14 cellular contexts compared by ENCODE assay signal in the genomic region with DNA sequence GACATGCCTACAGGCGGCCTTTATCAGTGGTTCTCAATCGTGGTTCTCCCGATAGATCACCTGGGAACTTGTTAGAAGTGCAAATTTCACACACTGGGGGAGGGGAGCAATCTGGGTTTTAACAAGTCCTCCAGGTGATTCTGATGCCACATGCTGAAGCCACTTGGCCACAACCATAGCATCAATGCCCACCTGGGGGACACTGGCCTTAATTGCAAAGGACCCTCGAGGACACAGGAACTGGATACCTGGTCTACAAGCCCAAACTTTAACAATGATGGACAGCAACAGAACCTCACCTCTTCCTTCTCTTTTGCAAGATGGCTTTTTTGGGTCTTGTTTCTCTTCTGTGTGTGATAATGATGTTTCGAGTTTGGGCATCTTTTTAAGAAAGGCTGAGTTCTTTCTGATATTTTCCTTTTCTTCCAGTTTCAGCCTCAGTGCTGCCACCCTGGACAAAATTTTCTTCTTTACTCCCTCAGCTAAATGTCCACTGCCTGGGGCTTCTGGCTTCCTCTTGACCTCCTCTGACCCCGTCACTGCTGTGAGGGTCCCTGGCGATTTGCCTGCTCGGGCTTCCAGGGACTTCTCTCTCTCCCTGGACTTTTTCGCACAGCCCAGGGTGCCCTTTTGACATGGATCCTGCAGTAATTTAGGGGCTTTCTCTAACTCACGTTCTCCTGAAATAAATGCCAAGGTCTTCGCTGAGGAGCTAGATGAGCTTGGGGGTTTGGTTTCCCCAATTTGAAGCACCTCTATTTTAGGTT.
DNase-seq lines count a peak whose midpoint lies in the region; ATAC-seq, FAIRE-seq and TF ChIP-seq lines count a peak whose summit lies in the region.
"Had no signal": no experiment of that assay in that cellular context is flagged by ENCODE, and none has a peak within 500 bp of the region (broad histone marks: within the 10 kb centered on the region; RNA-seq: fewer than 3 reads in every experiment).

No MANE protein-coding gene starts in this region.

- no peak for TF ChIP-seq POLR2A in GM12891 (IDR thresholded peaks at IDR 0.05; ENCODE audit: low read depth, low read length)

- TF ChIP-seq CTCF in kidney (IDR thresholded peaks at IDR 0.05; ENCODE audit: borderline replicate concordance, extremely low read depth, insufficient read depth): no peak

- peaks cover 9 to 40% of the 10 kb centered on the region in 2 donors for H3K4me1 ChIP-seq in kidney (ENCODE audit: control insufficient read depth in 1 of 2, insufficient read depth in 1 of 2, low read depth in 1 of 2, low read length in 2 of 2)
- H3K4me1 ChIP-seq: SJSA1 had no signal

- DNase-seq in GM12891 (ENCODE audit: insufficient read length, low spot score): no peak
- no peak for DNase-seq in kidney
- no peak for DNase-seq in activated CD4-positive, CD25-positive, alpha-beta regulatory T cell treated with anti-CD3 and anti-CD28 coated beads, Interleukin-2, amount 50 U/mL, for 72 hours
- DNase-seq in glomerular visceral epithelial cell (ENCODE audit: extremely low spot score): no peak
- no peak for DNase-seq in H4 (ENCODE audit: low spot score)
- DNase-seq: activated CD4-positive, alpha-beta T cell treated with anti-CD3 and anti-CD28 coated beads for 1 hour; CD8-positive, alpha-beta T cell; NCI-H69 had no signal

- intact Hi-C loops in kidney (cut with DNase I): no loop called here

- H3K27ac ChIP-seq in kidney (ENCODE audit: low read depth in 2 of 2, low read length in 2 of 2): peak overlapping the region; percentile 36 to 59
- H3K27ac ChIP-seq: neutrophil, SJSA1 had no signal

- peak; percentile 58 for FAIRE-seq in GM12891 (lab: Jason Lieb, UNC)
- no peak for FAIRE-seq in kidney (lab: Jason Lieb, UNC)
- FAIRE-seq: colon had no signal

- ATAC-seq in GM21390 (IDR thresholded peaks at IDR 0.05; ENCODE audit: unreplicated experiment) (peak; percentile 7), HG03066 (IDR thresholded peaks at IDR 0.05; ENCODE audit: low read depth, unreplicated experiment) (peak; percentile 7), SK-N-SH treated with all-trans-retinoic acid at 6 μM for 48 hours (no peak)

- no peak overlapping the region for H3K9ac ChIP-seq in kidney (ENCODE audit: low read length in 2 of 2)

- no peaks in the 10 kb centered on the region for H3K9me3 ChIP-seq in kidney (ENCODE audit: control insufficient read depth in 1 of 2, low read length in 2 of 2)
- H3K9me3 ChIP-seq: neutrophil, SJSA1 had no signal

- H3K4me3 ChIP-seq in kidney (ENCODE audit: low read length in 2 of 2): no peak overlapping the region
- H3K4me3 ChIP-seq: SJSA1 had no signal

- H3K36me3 ChIP-seq in kidney (ENCODE audit: control insufficient read depth in 1 of 2, insufficient read depth in 2 of 2, low read length in 2 of 2): no peaks in the 10 kb centered on the region
- H3K36me3 ChIP-seq: neutrophil had no signal

TF ChIP-seq in GM12891, 5 proteins besides CTCF, POLR2A, EP300 and RAD21:
- TF ChIP-seq TAF1 (IDR thresholded peaks at IDR 0.05; ENCODE audit: low read depth, low read length) (no peak), POLR2AphosphoS5 (IDR thresholded peaks at IDR 0.05; ENCODE audit: low read depth, low read length) (peak; percentile 62; the same call in 1 of the 2 replicates), POU2F2 (IDR thresholded peaks at IDR 0.05; ENCODE audit: low read depth, low read length) (no peak), SPI1 (IDR thresholded peaks at IDR 0.05; ENCODE audit: low read depth, low read length) (no peak), PAX5 (IDR thresholded peaks at IDR 0.05; ENCODE audit: insufficient read depth, low read length, severe bottlenecking) (no peak)

TF ChIP-seq in SK-N-SH treated with all-trans-retinoic acid at 6 μM for 48 hours, 23 proteins besides CTCF, POLR2A, EP300 and RAD21:
- TF ChIP-seq ARNTL (CRISPR knock-in tag; IDR thresholded peaks at IDR 0.05; ENCODE audit: borderline replicate concordance, low read depth) (no peak), ZNF70 (CRISPR knock-in tag; IDR thresholded peaks at IDR 0.05) (no peak), PPARA (CRISPR knock-in tag; IDR thresholded peaks at IDR 0.05; ENCODE audit: borderline replicate concordance) (no peak), SNAI2 (CRISPR knock-in tag; IDR thresholded peaks at IDR 0.05) (no peak), ESRRG (CRISPR knock-in tag; IDR thresholded peaks at IDR 0.05) (no peak), OSR1 (CRISPR knock-in tag; IDR thresholded peaks at IDR 0.05) (no peak), ISL1 (CRISPR knock-in tag; IDR thresholded peaks at IDR 0.05) (no peak), ZFP30 (CRISPR knock-in tag; IDR thresholded peaks at IDR 0.05) (no peak), TOX (CRISPR knock-in tag; IDR thresholded peaks at IDR 0.05; ENCODE audit: borderline replicate concordance) (no peak), ZNF565 (CRISPR knock-in tag; conservative IDR thresholded peaks at IDR 0.05; ENCODE audit: low read depth) (no peak)
- TF ChIP-seq, protein P1, sequence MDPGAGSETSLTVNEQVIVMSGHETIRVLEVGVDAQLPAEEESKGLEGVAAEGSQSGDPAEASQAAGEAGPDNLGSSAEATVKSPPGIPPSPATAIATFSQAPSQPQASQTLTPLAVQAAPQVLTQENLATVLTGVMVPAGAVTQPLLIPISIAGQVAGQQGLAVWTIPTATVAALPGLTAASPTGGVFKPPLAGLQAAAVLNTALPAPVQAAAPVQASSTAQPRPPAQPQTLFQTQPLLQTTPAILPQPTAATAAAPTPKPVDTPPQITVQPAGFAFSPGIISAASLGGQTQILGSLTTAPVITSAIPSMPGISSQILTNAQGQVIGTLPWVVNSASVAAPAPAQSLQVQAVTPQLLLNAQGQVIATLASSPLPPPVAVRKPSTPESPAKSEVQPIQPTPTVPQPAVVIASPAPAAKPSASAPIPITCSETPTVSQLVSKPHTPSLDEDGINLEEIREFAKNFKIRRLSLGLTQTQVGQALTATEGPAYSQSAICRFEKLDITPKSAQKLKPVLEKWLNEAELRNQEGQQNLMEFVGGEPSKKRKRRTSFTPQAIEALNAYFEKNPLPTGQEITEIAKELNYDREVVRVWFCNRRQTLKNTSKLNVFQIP (CRISPR knock-in tag; IDR thresholded peaks at IDR 0.05; ENCODE audit: borderline replicate concordance, low read depth): no peak
TF ChIP-seq in SK-N-SH treated with all-trans-retinoic acid at 6 μM for 48 hours: peak in this region for 0.
